9 cellular contexts compared by ENCODE assay signal in genomic region chr2:226855766-226856165, GRCh38.
"Had no signal": no experiment of that assay in that cellular context is flagged by ENCODE, and none has a peak within 500 bp of the region (broad histone marks: within the 10 kb centered on the region; RNA-seq: fewer than 3 reads in every experiment).

No MANE protein-coding gene starts in this region.

- H2AFZ ChIP-seq: GM23248 had no signal

- H3K36me3 ChIP-seq: HAP-1 had no signal

- H3K9me3 ChIP-seq: HAP-1 had no signal

- H3K4me1 ChIP-seq: HAP-1 had no signal

- ATAC-seq: HCT116, K562 had no signal

- H3K9ac ChIP-seq: GM23248 had no signal

- H3K4me3 ChIP-seq: GM23248, HAP-1, K562 had no signal

- H3K27ac ChIP-seq: GM23248 had no signal

- DNase-seq: GM23248, GOT3, H7, HFFc6, IMR-90, KG1 had no signal
